5 cellular contexts compared by ENCODE assay signal in the genomic region with DNA sequence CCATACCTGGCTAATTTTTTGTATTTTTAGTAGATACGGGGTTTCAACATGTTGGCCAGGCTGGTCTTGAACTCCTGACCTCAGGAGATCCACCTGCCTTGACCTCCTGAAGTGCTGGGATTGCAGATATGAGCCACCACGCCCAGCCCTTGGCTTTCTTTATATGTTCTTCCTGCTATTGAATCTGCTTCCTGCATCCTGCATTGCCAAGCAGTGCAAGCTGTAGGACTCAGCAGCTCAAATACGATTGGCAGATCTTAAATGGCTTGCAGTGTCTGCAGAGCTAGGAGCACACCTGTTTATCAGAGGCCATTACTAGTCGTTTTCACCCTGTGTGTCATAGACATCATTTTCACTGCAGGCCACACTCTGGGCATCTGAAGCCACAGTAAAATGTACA.
"Had no signal": no experiment of that assay in that cellular context is flagged by ENCODE, and none has a peak within 500 bp of the region (broad histone marks: within the 10 kb centered on the region; RNA-seq: fewer than 3 reads in every experiment).

No MANE protein-coding gene starts in this region.

- ATAC-seq: GM23338, HepG2 had no signal

- H3K27ac ChIP-seq: HL-60 had no signal

- H3K4me2 ChIP-seq: GM23338 had no signal

- H2AFZ ChIP-seq: GM23338 had no signal

- DNase-seq: H9, HCEC 1CT had no signal

- H3K4me3 ChIP-seq: GM23338 had no signal
